ENCODE assay signal across 34 cellular contexts in genomic region chr14:30770376-30770775, GRCh38.
"Had no signal": no experiment of that assay in that cellular context is flagged by ENCODE, and none has a peak within 500 bp of the region (broad histone marks: within the 10 kb centered on the region; RNA-seq: fewer than 3 reads in every experiment).

No MANE protein-coding gene starts in this region.

- H3K9me3 ChIP-seq: adrenal gland, body of pancreas, breast epithelium had no signal

- H3K36me3 ChIP-seq: adrenal gland, brain microvascular endothelial cell, breast epithelium had no signal

- FAIRE-seq: astrocyte, TTC549 had no signal

- ATAC-seq: activated CD8-positive, alpha-beta T cell treated with anti-CD3 and anti-CD28 coated beads for 36 hours; activated naive CD4-positive, alpha-beta T cell treated with anti-CD3 and anti-CD28 coated beads, Interleukin-2, amount 50 U/mL, for 72 hours; activated T-cell treated with anti-CD3 and anti-CD28 coated beads, Interleukin-2, amount 50 U/mL, for 4 hours; activated T-cell treated with anti-CD3 and anti-CD28 coated beads, Interleukin-2, amount 50 U/mL, for 72 hours; activated T-helper 17 cell treated with anti-CD3 and anti-CD28 coated beads, Interleukin-2, amount 50 U/mL, for 72 hours; body of pancreas had no signal

- H3K4me3 ChIP-seq: adrenal gland, body of pancreas, breast epithelium had no signal

- H3K27ac ChIP-seq: adrenal gland, body of pancreas, brain microvascular endothelial cell, breast epithelium, VCaP had no signal

- H3K4me1 ChIP-seq: adrenal gland, breast epithelium had no signal

- DNase-seq: activated B cell treated with CpG ODN at 0.5 μM for 24 hours; activated CD4-positive, alpha-beta memory T cell treated with anti-CD3 and anti-CD28 coated beads for 36 hours; activated CD4-positive, alpha-beta T cell treated with anti-CD3 and anti-CD28 coated beads for 4 hours; activated CD4-positive, alpha-beta T cell treated with anti-CD3 and anti-CD28 coated beads, Interleukin-2, amount 10 ng/mL, durations not matched to agents 24 days and 14 days; activated CD4-positive, alpha-beta T cell treated with anti-CD3 and anti-CD28 coated beads, Interleukin-2, amount 50 U/mL, for 1 hour; activated CD4-positive, alpha-beta T cell treated with anti-CD3 and anti-CD28 coated beads, Interleukin-2, amount 50 U/mL, for 4 hours; activated CD4-positive, CD25-positive, alpha-beta regulatory T cell treated with anti-CD3 and anti-CD28 coated beads, Interleukin-2, amount 50 U/mL, for 72 hours; activated CD8-positive, alpha-beta memory T cell treated with anti-CD3 and anti-CD28 coated beads, Interleukin-2, amount 50 U/mL, for 4 hours; activated CD8-positive, alpha-beta T cell treated with anti-CD3 and anti-CD28 coated beads for 36 hours; activated effector memory CD4-positive, alpha-beta T cell treated with anti-CD3 and anti-CD28 coated beads, Interleukin-2, amount 50 U/mL, for 16 hours; activated gamma-delta T cell treated with Interleukin-2 at 50 U/mL for 16 hours; activated naive CD4-positive, alpha-beta T cell; activated naive CD4-positive, alpha-beta T cell treated with anti-CD3 and anti-CD28 coated beads for 36 hours; activated naive CD4-positive, alpha-beta T cell treated with anti-CD3 and anti-CD28 coated beads, Interleukin-2, amount 50 U/mL, for 16 hours; activated naive CD8-positive, alpha-beta T cell treated with anti-CD3 and anti-CD28 coated beads for 36 hours; activated T-cell treated with anti-CD3 and anti-CD28 coated beads for 4 hours; activated T-cell treated with anti-CD3 and anti-CD28 coated beads, Interleukin-2, amount 50 U/mL, for 1 hour; activated T-cell treated with anti-CD3 and anti-CD28 coated beads, Interleukin-2, amount 50 U/mL, for 4 hours; activated T-cell treated with anti-CD3 and anti-CD28 coated beads, Interleukin-2, amount 50 U/mL, for 72 hours; adrenal gland; amniotic stem cell; aorta; body of pancreas; brain microvascular endothelial cell; cerebellar nuclear complex; T-helper 1 cell; T-helper 2 cell; T-helper 9 cell had no signal

- H3K27me3 ChIP-seq: adrenal gland, body of pancreas, brain microvascular endothelial cell, breast epithelium had no signal
